Comparison of ENCODE assay signal across 1 cellular context in genomic region chr5:389197-389821, GRCh38.
TF ChIP-seq lines count a peak whose summit lies in the region.

No MANE protein-coding gene starts in this region.

TF ChIP-seq in GM12878, 131 proteins besides CTCF, POLR2A, EP300 and RAD21 (continued from another document):
- no peak for TF ChIP-seq SUPT20H (IDR thresholded peaks at IDR 0.05; ENCODE audit: borderline replicate concordance, control insufficient read depth, low read depth, low read length)
- no peak for TF ChIP-seq ELK1 (IDR thresholded peaks at IDR 0.05; ENCODE audit: low read depth, low read length)
- TF ChIP-seq, protein P1, sequence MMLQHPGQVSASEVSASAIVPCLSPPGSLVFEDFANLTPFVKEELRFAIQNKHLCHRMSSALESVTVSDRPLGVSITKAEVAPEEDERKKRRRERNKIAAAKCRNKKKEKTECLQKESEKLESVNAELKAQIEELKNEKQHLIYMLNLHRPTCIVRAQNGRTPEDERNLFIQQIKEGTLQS (IDR thresholded peaks at IDR 0.05; ENCODE audit: borderline replicate concordance, extremely low read depth, low read depth, low read length): no peak
- no peak for TF ChIP-seq ATF7 (IDR thresholded peaks at IDR 0.05; ENCODE audit: low read depth)
- no peak for TF ChIP-seq SMAD5 (IDR thresholded peaks at IDR 0.05; ENCODE audit: low read depth)
- TF ChIP-seq, protein P2, sequence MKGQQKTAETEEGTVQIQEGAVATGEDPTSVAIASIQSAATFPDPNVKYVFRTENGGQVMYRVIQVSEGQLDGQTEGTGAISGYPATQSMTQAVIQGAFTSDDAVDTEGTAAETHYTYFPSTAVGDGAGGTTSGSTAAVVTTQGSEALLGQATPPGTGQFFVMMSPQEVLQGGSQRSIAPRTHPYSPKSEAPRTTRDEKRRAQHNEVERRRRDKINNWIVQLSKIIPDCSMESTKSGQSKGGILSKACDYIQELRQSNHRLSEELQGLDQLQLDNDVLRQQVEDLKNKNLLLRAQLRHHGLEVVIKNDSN (IDR thresholded peaks at IDR 0.05; ENCODE audit: borderline replicate concordance, extremely low read length, insufficient read depth, low read depth, low read length): no peak
- no peak for TF ChIP-seq BCL11A (IDR thresholded peaks at IDR 0.05; ENCODE audit: low read depth, low read length)
- no peak for TF ChIP-seq KLF5 (IDR thresholded peaks at IDR 0.05; ENCODE audit: partially characterized antibody)
- no peak for TF ChIP-seq FOXM1 (IDR thresholded peaks at IDR 0.05; ENCODE audit: low read depth, low read length)
- no peak for TF ChIP-seq ZBTB40 (IDR thresholded peaks at IDR 0.05; ENCODE audit: borderline replicate concordance)
- no peak for TF ChIP-seq MYC (IDR thresholded peaks at IDR 0.05; ENCODE audit: insufficient read depth, insufficient read length, insufficient replicate concordance, low read length, severe bottlenecking)
